ENCODE assay signal across 17 cellular contexts in genomic region chr9:116238225-116238624, GRCh38.
DNase-seq lines count a peak whose midpoint lies in the region; ATAC-seq and TF ChIP-seq lines count a peak whose summit lies in the region.
"Had no signal": no experiment of that assay in that cellular context is flagged by ENCODE, and none has a peak within 500 bp of the region (broad histone marks: within the 10 kb centered on the region; RNA-seq: fewer than 3 reads in every experiment).

No MANE protein-coding gene starts in this region.

- POLR2A ChIA-PET in BJ (lab: Charles Lee) = no interaction called here

- no peak for ATAC-seq in HG03460 (IDR thresholded peaks at IDR 0.05; ENCODE audit: unreplicated experiment)
- ATAC-seq in aorta (ENCODE audit: low FRiP score) = no peak
- ATAC-seq: stimulated activated effector memory CD8-positive, alpha-beta T cell treated with anti-CD3 and anti-CD28 coated beads, Interleukin-12 subunit alpha, Interleukin-12 subunit beta, amount 100 ng/mL, for 72 hours had no signal

- H2AFZ ChIP-seq in osteoblast (ENCODE audit: low read length) = no peak overlapping the region

- 19 to 29% methylated on average over 2 of the region's 2 CpGs for WGBS in aorta, 2 donors

- no peaks in the 10 kb centered on the region for H3K79me2 ChIP-seq in osteoblast (ENCODE audit: insufficient read depth, low read length)

- H3K4me2 ChIP-seq in osteoblast (ENCODE audit: insufficient read depth, low read length) = peak overlapping the region; percentile 29

- CTCF ChIA-PET in BJ (lab: Yijun Ruan, JAX) = interaction anchor here (0.5 kb wide), 1 partner anchor 16 kb away, joined by 3 read pairs; no protein-coding TSS in a partner anchor

- H3K36me3 ChIP-seq in BJ (ENCODE audit: control insufficient read depth, insufficient read depth, low read length) = peaks cover 10% of the 10 kb centered on the region
- H3K36me3 ChIP-seq in osteoblast (ENCODE audit: insufficient read depth, low read length) = peaks cover 4% of the 10 kb centered on the region
- peaks cover 0 to 1% of the 10 kb centered on the region in 2 donors for H3K36me3 ChIP-seq in aorta (ENCODE audit: control insufficient read depth in 1 of 2, insufficient read depth in 2 of 2, low read length in 1 of 2)
- H3K36me3 ChIP-seq: Peyer's patch had no signal

- intact Hi-C loops in aorta (cut with DNase I) = no loop called here

- peaks cover 40% of the 10 kb centered on the region for H3K4me1 ChIP-seq in osteoblast (ENCODE audit: insufficient read depth, low read length)
- H3K4me1 ChIP-seq in aorta (ENCODE audit: control insufficient read depth in 1 of 2, insufficient read depth in 2 of 2, low read length in 2 of 2) = peaks cover 0 to 1% of the 10 kb centered on the region in 2 donors
- H3K4me1 ChIP-seq: Peyer's patch had no signal

- TF ChIP-seq CTCF in BJ (IDR thresholded peaks at IDR 0.05; ENCODE audit: insufficient read depth, low read depth, low read length) (no peak), osteoblast (IDR thresholded peaks at IDR 0.05; ENCODE audit: extremely low read depth, low read depth, low read length) (no peak)

- no peaks in the 10 kb centered on the region for H4K20me1 ChIP-seq in osteoblast (ENCODE audit: insufficient read depth, low read length)

- H3K4me3 ChIP-seq in BJ (ENCODE audit: low read depth, low read length) (no peak overlapping the region), osteoblast (ENCODE audit: insufficient read depth, low read length) (no peak overlapping the region), aorta (ENCODE audit: low read length in 2 of 2) (no peak overlapping the region)
- H3K4me3 ChIP-seq: dorsolateral prefrontal cortex, Peyer's patch had no signal

- H3K27ac ChIP-seq in osteoblast (ENCODE audit: low read depth, low read length) (peak overlapping the region; percentile 90), aorta (ENCODE audit: low read depth in 1 of 2, low read length in 2 of 2) (no peak overlapping the region)
- H3K27ac ChIP-seq: dorsolateral prefrontal cortex, Peyer's patch had no signal

- no peaks in the 10 kb centered on the region for H3K27me3 ChIP-seq in BJ (ENCODE audit: control insufficient read depth, insufficient read depth, low read length)
- no peaks in the 10 kb centered on the region for H3K27me3 ChIP-seq in osteoblast (ENCODE audit: insufficient read depth, low read length)
- H3K27me3 ChIP-seq in aorta (ENCODE audit: control insufficient read depth in 1 of 2, insufficient read depth in 2 of 2, low read length in 1 of 2) = no peaks in the 10 kb centered on the region
- H3K27me3 ChIP-seq: Peyer's patch had no signal

- DNase-seq in BJ (ENCODE audit: low read depth) = peak; percentile 88
- DNase-seq in RPMI7951 (ENCODE audit: low read depth) = peak; percentile 26
- peak; percentile 71 for DNase-seq in fibroblast of gingiva (ENCODE audit: low read depth)
- DNase-seq in osteoblast (ENCODE audit: insufficient read length, low spot score, missing footprints) = peak; percentile 91
- no peak for DNase-seq in foreskin melanocyte
- no peak for DNase-seq in SW 1271 (lab: John Stamatoyannopoulos, UW)
- DNase-seq in aorta = no peak
- DNase-seq: activated CD8-positive, alpha-beta memory T cell treated with anti-CD3 and anti-CD28 coated beads for 24 hours; CD4-positive, CD25-positive, alpha-beta regulatory T cell; dorsolateral prefrontal cortex; MM.1S; Peyer's patch; posterior cingulate gyrus; stimulated activated CD4-positive, alpha-beta T cell treated with anti-CD3 and anti-CD28 coated beads, Interleukin-1b, Interleukin-23, amount 100 ng/mL, for 48 hours; T1000 had no signal

- H3K9me3 ChIP-seq in osteoblast (ENCODE audit: low read depth, low read length) (no peaks in the 10 kb centered on the region), aorta (ENCODE audit: control insufficient read depth, low read length) (no peaks in the 10 kb centered on the region)
- H3K9me3 ChIP-seq: Peyer's patch had no signal

Comparison
In these comparisons a context has a peak if more than half of its experiments do, and no peak if none do; other contexts are left out.
1. DNase-seq: peak in BJ (single experiment), RPMI7951 (single experiment), fibroblast of gingiva (single experiment) and osteoblast (single experiment); none in foreskin melanocyte (single experiment), SW 1271 (0 of 2) and aorta (0 of 2).